In the genomic region with DNA sequence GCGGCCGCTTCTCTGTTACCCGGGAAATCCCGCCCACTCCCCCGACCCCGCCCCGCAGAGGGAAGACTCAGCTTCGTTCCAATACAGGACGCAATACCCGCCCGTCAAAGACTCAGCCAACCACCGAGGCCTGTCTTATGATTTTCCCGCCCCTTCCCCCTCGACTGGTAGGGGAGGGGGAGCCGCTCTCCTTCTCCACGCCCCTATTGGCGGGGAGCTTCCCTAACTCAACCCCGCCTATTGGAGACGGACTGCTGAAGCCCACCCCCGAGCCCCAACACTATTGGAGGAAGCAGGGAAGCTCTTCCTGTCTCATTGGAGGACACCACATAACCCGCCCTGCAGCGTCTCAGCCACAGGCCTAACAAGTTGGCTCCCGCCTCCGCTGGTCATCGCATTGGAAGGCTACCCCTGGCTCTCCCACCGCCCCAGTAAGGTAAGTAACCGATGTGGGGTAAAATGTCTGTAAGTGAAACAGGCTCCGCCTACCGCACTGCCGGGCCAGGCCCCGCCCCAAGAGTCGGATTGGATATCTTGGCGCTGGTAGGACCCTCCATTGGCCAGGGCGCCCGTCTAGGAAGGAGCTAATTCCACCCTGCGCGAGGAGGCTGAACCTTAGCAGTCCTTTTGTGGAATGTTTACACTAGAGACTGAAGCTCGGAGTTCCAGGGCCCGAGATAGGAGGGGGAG, we compare ENCODE assay signal across 8 cellular contexts. TPM values are rescaled to one million over a fixed set of nuclear protein-coding genes. Genes with fewer than 3 reads are reported as not detected.
A peak's percentile ranks its signal among the peaks of the same experiment; 100 is the strongest.
DNase-seq lines count a peak whose midpoint lies in the region; ATAC-seq, FAIRE-seq and TF ChIP-seq lines count a peak whose summit lies in the region.

A gene (minus strand): TSS at position 17 of the 690 bp plus-strand sequence. CDS start 21,315 bp downstream, outside the sequence.

- peak within 1 kb of the TSS; percentile 98 for H3K9ac ChIP-seq in NT2/D1 (ENCODE audit: insufficient read length, low read depth)
- H3K9ac ChIP-seq in H1 (replicated peaks in 1 of 4; ENCODE audit: extremely low read depth in 1 of 4, low read depth in 3 of 4, low read length in 3 of 4): peak within 1 kb of the TSS; percentile 90 to 96 (median 92)
- H3K9ac ChIP-seq in mesenchymal stem cell (ENCODE audit: low read length): peak within 1 kb of the TSS; percentile 93

- peak within 1 kb of the TSS; percentile 95 to 100 (median 99) for H3K27ac Mint-ChIP-seq in CD8-positive, alpha-beta memory T cell
- peak within 1 kb of the TSS; percentile 98 for H3K27ac Mint-ChIP-seq in activated CD8-positive, alpha-beta memory T cell treated with anti-CD3 and anti-CD28 coated beads, Interleukin-2, amount 10 ng/mL, durations not matched to agents 7 days and 5 days

- DNase-seq in CD8-positive, alpha-beta memory T cell: peak; percentile 99
- peak; percentile 39 to 100 (median 99) for DNase-seq in HUDEP-2 (lab: John Stamatoyannopoulos, UW; ENCODE audit: unreplicated experiment in 76 of 76)
- DNase-seq in NT2/D1 (ENCODE audit: low read depth, low spot score): peak; percentile 99
- peak; percentile 100 for DNase-seq in activated CD8-positive, alpha-beta memory T cell treated with anti-CD3 and anti-CD28 coated beads, Interleukin-2, amount 10 ng/mL, durations not matched to agents 7 days and 5 days
- DNase-seq in H1 (ENCODE audit: low read depth in 1 of 2, low spot score in 2 of 2): peak; percentile 95 to 100
- DNase-seq in mesenchymal stem cell: peak; percentile 100
- peak; percentile 98 for DNase-seq in stimulated activated CD8-positive, alpha-beta memory T cell treated with anti-CD3 and anti-CD28 coated beads, Interleukin-12 subunit alpha, Interleukin-12 subunit beta, amount 100 ng/mL, for 4 hours (ENCODE audit: low read depth)

- FAIRE-seq in H1 (lab: Jason Lieb, UNC): peak; percentile 90

- peak within 1 kb of the TSS; percentile 94 for H3K27ac ChIP-seq in CD8-positive, alpha-beta memory T cell (ENCODE audit: low read depth, low read length)
- peak within 1 kb of the TSS; percentile 92 for H3K27ac ChIP-seq in H1 (ENCODE audit: low read depth, low read length)
- peak within 1 kb of the TSS; percentile 99 for H3K27ac ChIP-seq in mesenchymal stem cell (ENCODE audit: low read length, poor library complexity, severe bottlenecking)

- H3K36me3 Mint-ChIP-seq in CD8-positive, alpha-beta memory T cell: peaks cover 0 to 35% (median 0%) of the 10 kb centered on the region in 3 donors
- H3K36me3 Mint-ChIP-seq in activated CD8-positive, alpha-beta memory T cell treated with anti-CD3 and anti-CD28 coated beads, Interleukin-2, amount 10 ng/mL, durations not matched to agents 7 days and 5 days: peaks cover 7% of the 10 kb centered on the region

- peak within 1 kb of the TSS; percentile 97 for H2BK5ac ChIP-seq in H1 (ENCODE audit: low read depth, low read length)
- peak within 1 kb of the TSS; percentile 95 for H2BK5ac ChIP-seq in mesenchymal stem cell (ENCODE audit: low read depth, low read length, poor library complexity, severe bottlenecking)

- peak within 1 kb of the TSS; percentile 67; the same call in 1 of the 2 replicates for H2AK5ac ChIP-seq in H1 (ENCODE audit: low read depth, low read length)
- peak within 1 kb of the TSS; percentile 66 for H2AK5ac ChIP-seq in mesenchymal stem cell (ENCODE audit: low read length, severe bottlenecking)

- ATAC-seq in GM21381 (IDR thresholded peaks at IDR 0.05; ENCODE audit: unreplicated experiment): peak; percentile 39
- ATAC-seq in activated CD8-positive, alpha-beta memory T cell treated with anti-CD3 and anti-CD28 coated beads, Interleukin-2, amount 10 ng/mL, durations not matched to agents 7 days and 5 days: peak; percentile 54

- peak within 1 kb of the TSS; percentile 94 to 97 for H3K4me2 ChIP-seq in H1 (ENCODE audit: insufficient read depth in 1 of 2, low read depth in 2 of 2, low read length in 2 of 2)
- peak within 1 kb of the TSS; percentile 99 for H3K4me2 ChIP-seq in mesenchymal stem cell (ENCODE audit: low read length, poor library complexity, severe bottlenecking)

- H2BK12ac ChIP-seq in H1 (ENCODE audit: low read depth, low read length): peak within 1 kb of the TSS; percentile 7; the same call in 1 of the 2 replicates
- H2BK12ac ChIP-seq in mesenchymal stem cell (ENCODE audit: low read length in 2 of 2): peak within 1 kb of the TSS in 1 of 2 experiments; percentile 90

- TF ChIP-seq RAD21 in H1 (IDR thresholded peaks at IDR 0.05 in 1 of 2, conservative IDR thresholded peaks at IDR 0.05 in 1 of 2; ENCODE audit: low read depth in 2 of 2, low read length in 2 of 2): no peak

- H4K20me1 ChIP-seq in H1 (replicated peaks in 1 of 2; ENCODE audit: control insufficient read depth in 1 of 2, insufficient read depth in 2 of 2, low read length in 2 of 2): peaks cover 15 to 19% of the 10 kb centered on the region in 2 experiments

- peaks cover 0 to 1% of the 10 kb centered on the region in 2 donors for H3K27me3 Mint-ChIP-seq in CD8-positive, alpha-beta memory T cell
- H3K27me3 Mint-ChIP-seq in activated CD8-positive, alpha-beta memory T cell treated with anti-CD3 and anti-CD28 coated beads, Interleukin-2, amount 10 ng/mL, durations not matched to agents 7 days and 5 days: no peaks in the 10 kb centered on the region

- H3K79me1 ChIP-seq in H1 (ENCODE audit: low read depth, low read length): 0 out of 2 replicates have a peak, but pooled peaks cover 2% of the 10 kb centered on the region
- H3K79me1 ChIP-seq in mesenchymal stem cell (replicated peaks; ENCODE audit: low read length, poor library complexity, severe bottlenecking): peaks cover 2% of the 10 kb centered on the region

- peak within 1 kb of the TSS; percentile 85 for H4K91ac ChIP-seq in H1 (replicated peaks; ENCODE audit: insufficient read length, low read length)
- H4K91ac ChIP-seq in mesenchymal stem cell (ENCODE audit: low read length): peak within 1 kb of the TSS; percentile 97

- peak within 1 kb of the TSS; percentile 93 to 98 (median 96) for H3K4me3 Mint-ChIP-seq in CD8-positive, alpha-beta memory T cell
- peak within 1 kb of the TSS; percentile 98 for H3K4me3 Mint-ChIP-seq in activated CD8-positive, alpha-beta memory T cell treated with anti-CD3 and anti-CD28 coated beads, Interleukin-2, amount 10 ng/mL, durations not matched to agents 7 days and 5 days

- CTCF ChIA-PET in CD8-positive, alpha-beta memory T cell (lab: Charles Lee): interaction anchor here (0.7 to 6.0 kb wide), 6 partner anchors 8 to 234 kb away, joined by 3 to 52 read pairs (median 4); a partner anchor contains a TSS
- CTCF ChIA-PET in activated CD8-positive, alpha-beta memory T cell treated with anti-CD3 and anti-CD28 coated beads, Interleukin-2, amount 10 ng/mL, durations not matched to agents 7 days and 5 days (lab: Charles Lee): interaction anchor here (0.7 to 7.2 kb wide), 15 partner anchors 8 to 350 kb away, joined by 3 to 59 read pairs (median 4); a partner anchor contains a TSS
- CTCF ChIA-PET in H1 (lab: Charles Lee; ENCODE audit: partially characterized antibody): interaction anchor here (0.7 to 2.4 kb wide), 5 partner anchors 18 to 196 kb away, joined by 3 to 7 read pairs (median 4); a partner anchor contains a TSS

- peak within 1 kb of the TSS; percentile 83 for H3K56ac ChIP-seq in H1 (replicated peaks; ENCODE audit: insufficient read length, low read depth, low read length)

- no peaks in the 10 kb centered on the region for H3K36me3 ChIP-seq in CD8-positive, alpha-beta memory T cell (ENCODE audit: insufficient read depth, low read length)
- H3K36me3 ChIP-seq in NT2/D1 (ENCODE audit: insufficient read depth, insufficient read length, low read length): peaks cover 11% of the 10 kb centered on the region
- H3K36me3 ChIP-seq in H1 (ENCODE audit: control insufficient read depth in 2 of 4, insufficient read depth in 4 of 4, low read length in 3 of 4): no peaks in the 10 kb centered on the region
- peaks cover 0 to 10% of the 10 kb centered on the region in 2 experiments for H3K36me3 ChIP-seq in mesenchymal stem cell (ENCODE audit: control insufficient read depth in 1 of 2, insufficient read depth in 2 of 2, low read depth in 1 of 2, low read length in 2 of 2)

- no peak within 1 kb of the TSS for H3K23ac ChIP-seq in H1 (ENCODE audit: insufficient read length)
- H3K23ac ChIP-seq in mesenchymal stem cell (ENCODE audit: low read length in 2 of 2): no peak within 1 kb of the TSS

- H3K14ac ChIP-seq in H1 (ENCODE audit: insufficient read length) (no peak within 1 kb of the TSS), mesenchymal stem cell (ENCODE audit: low read length in 2 of 2) (peak within 1 kb of the TSS; percentile 78 to 98)

- 2% methylated on average over 29 of the region's 39 CpGs; no CpG with 5 or more reads in 1 of the 2 experiments for WGBS in H1 (ENCODE audit: extremely low coverage in 1 of 2, insufficient coverage in 1 of 2, insufficient read length in 1 of 2, insufficient replicate concordance in 2 of 2, low coverage in 1 of 2, low lambda C conversion rate in 2 of 2, missing lambda C conversion rate in 1 of 2), 2 experiments
- under 1% methylated on average over 36 of the region's 39 CpGs for WGBS in mesenchymal stem cell

- H3K79me2 ChIP-seq in H1 (ENCODE audit: control insufficient read depth in 1 of 2, insufficient read depth in 2 of 2, low read length in 2 of 2): peaks cover 27 to 42% of the 10 kb centered on the region in 2 experiments

- H3K18ac ChIP-seq in H1 (ENCODE audit: extremely low read depth, low read length) (peak within 1 kb of the TSS; percentile 93), mesenchymal stem cell (ENCODE audit: low read depth in 1 of 2, low read length in 2 of 2) (peak within 1 kb of the TSS; percentile 97)

- H3K4ac ChIP-seq in H1 (replicated peaks; ENCODE audit: insufficient read length, low read depth, low read length) (peak within 1 kb of the TSS; percentile 97), mesenchymal stem cell (ENCODE audit: low read depth in 1 of 2, low read length in 2 of 2) (peak within 1 kb of the TSS; percentile 94 to 97)

- H3K4me3 ChIP-seq in CD8-positive, alpha-beta memory T cell (ENCODE audit: low read length): peak within 1 kb of the TSS; percentile 99
- H3K4me3 ChIP-seq in NT2/D1 (ENCODE audit: insufficient read length, low read depth) (peak within 1 kb of the TSS; percentile 93), H1 (ENCODE audit: extremely low read depth in 1 of 4, insufficient read depth in 2 of 4, low read depth in 3 of 4, low read length in 4 of 4) (peak within 1 kb of the TSS; percentile 90 to 97 (median 94)), mesenchymal stem cell (ENCODE audit: insufficient read depth in 1 of 2, low read depth in 1 of 2, low read length in 2 of 2) (peak within 1 kb of the TSS; percentile 93 to 98)

- H2BK120ac ChIP-seq in H1 (replicated peaks; ENCODE audit: low read depth, low read length): no peak within 1 kb of the TSS
- H2BK120ac ChIP-seq in mesenchymal stem cell (ENCODE audit: low read depth, low read length): peak within 1 kb of the TSS; percentile 52

- no peak within 1 kb of the TSS for H2AFZ ChIP-seq in H1 (ENCODE audit: low read length)
- H2AFZ ChIP-seq in mesenchymal stem cell (ENCODE audit: low read depth, low read length): peak within 1 kb of the TSS; percentile 43

- POLR2A ChIA-PET in CD8-positive, alpha-beta memory T cell (lab: Charles Lee): interaction anchor here (0.5 to 7.3 kb wide), 20 partner anchors 11 to 837 kb away, joined by 3 to 130 read pairs (median 3); a partner anchor contains a TSS
- POLR2A ChIA-PET in H1 (lab: Charles Lee; ENCODE audit: partially characterized antibody): interaction anchor here (0.5 to 5.0 kb wide), 19 partner anchors 9 to 228 kb away, joined by 3 to 61 read pairs (median 4); a partner anchor contains a TSS

- H3K23me2 ChIP-seq in H1 (ENCODE audit: low read depth, low read length): peaks cover 22% of the 10 kb centered on the region

- no peak for TF ChIP-seq CTCF in H1 (IDR thresholded peaks at IDR 0.05; ENCODE audit: control extremely low read depth in 1 of 3, insufficient read depth in 1 of 3, low read depth in 1 of 3, low read length in 3 of 3)

- H3K27me3 ChIP-seq in CD8-positive, alpha-beta memory T cell (ENCODE audit: insufficient read depth, low read length, poor library complexity, severe bottlenecking): no peaks in the 10 kb centered on the region
- no peaks in the 10 kb centered on the region for H3K27me3 ChIP-seq in NT2/D1 (ENCODE audit: insufficient read depth, insufficient read length)
- no peaks in the 10 kb centered on the region for H3K27me3 ChIP-seq in H1 (replicated peaks in 1 of 4; ENCODE audit: control insufficient read depth in 3 of 4, extremely low read depth in 1 of 4, insufficient read depth in 3 of 4, low read length in 3 of 4)
- no peaks in the 10 kb centered on the region for H3K27me3 ChIP-seq in mesenchymal stem cell (ENCODE audit: control insufficient read depth in 1 of 2, insufficient read depth in 1 of 2, low read length in 2 of 2)

- peak in 1 of 2 experiments; percentile 39; a peak in 2 of 3 replicates for TF ChIP-seq POLR2A in H1 (IDR thresholded peaks at IDR 0.05; ENCODE audit: control extremely low read depth in 1 of 2, low read depth in 2 of 2, low read length in 2 of 2)

- peaks cover 48% of the 10 kb centered on the region for H3K4me1 ChIP-seq in CD8-positive, alpha-beta memory T cell (ENCODE audit: insufficient read depth, low read length)
- H3K4me1 ChIP-seq in NT2/D1 (ENCODE audit: insufficient read depth, insufficient read length): peaks cover 8% of the 10 kb centered on the region
- peaks cover 0 to 8% (median 3%) of the 10 kb centered on the region in 4 experiments; a peak in 2 of 7 replicates for H3K4me1 ChIP-seq in H1 (replicated peaks in 1 of 4; ENCODE audit: control insufficient read depth in 3 of 4, insufficient read depth in 4 of 4, low read length in 3 of 4)
- H3K4me1 ChIP-seq in mesenchymal stem cell (ENCODE audit: control insufficient read depth, insufficient read depth, low read depth, low read length): peaks cover 8% of the 10 kb centered on the region

- H4K5ac ChIP-seq in H1 (ENCODE audit: insufficient read length, low read depth, low read length): peak within 1 kb of the TSS; percentile 95

- no peak for TF ChIP-seq EP300 in H1 (IDR thresholded peaks at IDR 0.05; ENCODE audit: borderline replicate concordance in 1 of 2, low read depth in 2 of 2, low read length in 2 of 2)

- H3K9me3 ChIP-seq in CD8-positive, alpha-beta memory T cell (ENCODE audit: low read length): no peaks in the 10 kb centered on the region
- H3K9me3 ChIP-seq in NT2/D1 (ENCODE audit: insufficient read depth, low read length) (no peaks in the 10 kb centered on the region), H1 (ENCODE audit: insufficient read depth in 2 of 2, low read depth in 1 of 2, low read length in 1 of 2) (no peaks in the 10 kb centered on the region), mesenchymal stem cell (ENCODE audit: control insufficient read depth, low read length) (no peaks in the 10 kb centered on the region)

- H4K8ac ChIP-seq in H1 (ENCODE audit: extremely low read depth, insufficient read depth, low read length) (peak within 1 kb of the TSS; percentile 96), mesenchymal stem cell (ENCODE audit: low read length) (peak within 1 kb of the TSS; percentile 92)

- H2BK20ac ChIP-seq in H1 (ENCODE audit: low read length): no peak within 1 kb of the TSS

- peaks cover 51 to 63% (median 61%) of the 10 kb centered on the region in 3 donors for H3K4me1 Mint-ChIP-seq in CD8-positive, alpha-beta memory T cell
- H3K4me1 Mint-ChIP-seq in activated CD8-positive, alpha-beta memory T cell treated with anti-CD3 and anti-CD28 coated beads, Interleukin-2, amount 10 ng/mL, durations not matched to agents 7 days and 5 days: peaks cover 37% of the 10 kb centered on the region

- no peaks in the 10 kb centered on the region for H3K9me3 Mint-ChIP-seq in CD8-positive, alpha-beta memory T cell
- H3K9me3 Mint-ChIP-seq in activated CD8-positive, alpha-beta memory T cell treated with anti-CD3 and anti-CD28 coated beads, Interleukin-2, amount 10 ng/mL, durations not matched to agents 7 days and 5 days (ENCODE audit: low read depth): no peaks in the 10 kb centered on the region

- H2BK15ac ChIP-seq in H1 (ENCODE audit: low read length): no peak within 1 kb of the TSS
- H2BK15ac ChIP-seq in mesenchymal stem cell (ENCODE audit: low read depth, poor library complexity, severe bottlenecking): peak within 1 kb of the TSS; percentile 98

RNA-seq across cellular contexts. Expression of the gene that starts here (rescaled TPM):
- total RNA-seq in CD8-positive, alpha-beta memory T cell: 10 to 100 TPM; 82.8 to 89.0 TPM
- polyA plus RNA-seq in CD8-positive, alpha-beta memory T cell: 16.0 TPM
- total RNA-seq in activated CD8-positive, alpha-beta memory T cell treated with anti-CD3 and anti-CD28 coated beads, Interleukin-2, amount 10 ng/mL, durations not matched to agents 7 days and 5 days: 100 to 1,000 TPM; 100 to 111 TPM
- total RNA-seq in H1 (2021; fragmentation: NEBNext Ultra II Directional; extraction: Animal tissue kit (Norgen Biotek cat#: 25700)): 103 and 109 TPM in 2 replicates
- 69.5 and 86.6 TPM in 2 replicates for polyA plus RNA-seq in H1 (2011; rRNA removed)
- polyA plus RNA-seq in H1 (2011; cell fraction: cytosol; rRNA removed): 39.2 TPM
- 66.9 TPM for polyA plus RNA-seq in H1 (2011; cell fraction: nucleus; rRNA removed)
- 47.2 to 63.1 TPM (median 54.2 TPM) in 4 replicates for polyA plus RNA-seq in H1 (2012, experiment 1 of 2)
- polyA plus RNA-seq in H1 (2012, experiment 2 of 2): 3.3 TPM
- 30.4 TPM for polyA plus RNA-seq in H1 (2013, experiment 1 of 2)
- polyA plus RNA-seq in H1 (2013, experiment 2 of 2): 31.0 TPM
- polyA minus RNA-seq in H1 (2011; rRNA and poly(A)+ RNA removed): 137 and 225 TPM in 2 replicates
- 57.2 TPM for polyA minus RNA-seq in H1 (2011; cell fraction: cytosol; rRNA and poly(A)+ RNA removed)
- 66.8 TPM for polyA minus RNA-seq in H1 (2011; cell fraction: nucleus; rRNA and poly(A)+ RNA removed)
- polyA plus RNA-seq in mesenchymal stem cell (2013, experiment 1 of 2): 17.8 TPM
- polyA plus RNA-seq in mesenchymal stem cell (2013, experiment 2 of 2): 18.0 TPM

Comparison
In these comparisons a context has a peak if more than half of its experiments do, and no peak if none do; other contexts are left out.
1. Peak in every context shown above with its lines: DNase-seq, ATAC-seq, H3K4me3 ChIP-seq and H3K27ac ChIP-seq.